8 cellular contexts compared by ENCODE assay signal in genomic region chr11:22982903-22983302, GRCh38.
"Had no signal": no experiment of that assay in that cellular context is flagged by ENCODE, and none has a peak within 500 bp of the region (broad histone marks: within the 10 kb centered on the region; RNA-seq: fewer than 3 reads in every experiment).

No MANE protein-coding gene starts in this region.

- ATAC-seq: HCT116 had no signal

- H3K4me1 Mint-ChIP-seq: IgD-negative memory B cell had no signal

- H3K4me3 Mint-ChIP-seq: HFFc6, IgD-negative memory B cell had no signal

- H3K36me3 ChIP-seq: HAP-1 had no signal

- H3K36me3 Mint-ChIP-seq: IgD-negative memory B cell had no signal

- H3K27ac ChIP-seq: GM23248 had no signal

- H3K9me3 ChIP-seq: HAP-1 had no signal

- H3K27ac Mint-ChIP-seq: HFFc6, IgD-negative memory B cell had no signal

- H3K4me3 ChIP-seq: GM23248, HAP-1 had no signal

- DNase-seq: GM23248, GOT3, H7, HFFc6, KBM-7 had no signal

- H3K4me1 ChIP-seq: HAP-1 had no signal

- H3K27me3 Mint-ChIP-seq: IgD-negative memory B cell had no signal
